ENCODE assay signal across 24 cellular contexts in the genomic region with DNA sequence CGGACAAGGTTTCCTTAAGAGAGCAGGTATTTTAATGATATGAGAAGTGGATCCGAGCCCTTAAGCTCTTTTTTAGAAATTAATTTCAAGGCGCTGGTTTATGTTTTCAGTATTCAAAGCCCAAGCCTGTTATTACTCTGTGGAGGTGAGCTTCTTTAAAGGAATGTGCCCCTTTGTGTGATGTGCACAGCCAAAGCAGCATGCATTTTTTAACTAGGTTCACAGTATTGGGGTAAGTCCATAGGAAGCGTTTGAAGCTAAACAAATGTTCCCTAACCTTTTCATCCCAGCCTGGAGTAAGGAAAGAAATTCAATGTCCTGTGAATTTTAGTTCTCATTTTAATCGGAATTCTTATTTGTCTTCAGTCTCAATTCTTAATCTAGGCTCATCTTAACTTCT.
"Had no signal": no experiment of that assay in that cellular context is flagged by ENCODE, and none has a peak within 500 bp of the region (broad histone marks: within the 10 kb centered on the region; RNA-seq: fewer than 3 reads in every experiment).

No MANE protein-coding gene starts in this region.

- H3K36me3 Mint-ChIP-seq: mesothelial cell of epicardium; naive thymus-derived CD4-positive, alpha-beta T cell had no signal

- H3K27me3 Mint-ChIP-seq: dendritic cell treated with granulocyte-macrophage colony-stimulating factor and Interleukin-4, amounts not matched to agents 40 ng/mL and 50 ng/mL, for 4 days; effector memory CD8-positive, alpha-beta T cell had no signal

- ATAC-seq: effector memory CD8-positive, alpha-beta T cell; esophagus mucosa; gastrocnemius medialis; heart right ventricle; left cardiac atrium; left ventricle myocardium superior; lower lobe of right lung; mucosa of descending colon; naive thymus-derived CD4-positive, alpha-beta T cell had no signal

- H3K4me1 Mint-ChIP-seq: naive thymus-derived CD4-positive, alpha-beta T cell had no signal

- H3K4me3 Mint-ChIP-seq: dendritic cell treated with granulocyte-macrophage colony-stimulating factor and Interleukin-4, amounts not matched to agents 40 ng/mL and 50 ng/mL, for 4 days; effector memory CD8-positive, alpha-beta T cell; mesothelial cell of epicardium; naive thymus-derived CD4-positive, alpha-beta T cell had no signal

- H3K36me3 ChIP-seq: colonic mucosa, esophagus squamous epithelium, gastrocnemius medialis, heart right ventricle, left lung, lower lobe of right lung had no signal

- H3K4me1 ChIP-seq: colonic mucosa, gastrocnemius medialis had no signal

- FAIRE-seq: endothelial cell of umbilical vein, islet of Langerhans, keratinocyte had no signal

- H3K27me3 ChIP-seq: colonic mucosa, esophagus squamous epithelium, gastrocnemius medialis, heart right ventricle, left lung had no signal

- H3K9me3 ChIP-seq: colonic mucosa, esophagus squamous epithelium, gastrocnemius medialis, left lung, lower lobe of right lung, mucosa of descending colon had no signal

- H3K9me3 Mint-ChIP-seq: effector memory CD8-positive, alpha-beta T cell had no signal

- H3K4me3 ChIP-seq: colonic mucosa, esophagus squamous epithelium, gastrocnemius medialis, heart right ventricle, left lung, lower lobe of right lung, mucosa of descending colon had no signal

- H3K27ac ChIP-seq: colonic mucosa, esophagus squamous epithelium, gastrocnemius medialis, heart right ventricle, left lung, lower lobe of right lung had no signal

- DNase-seq: colonic mucosa; cortex of kidney; effector CD8-positive, alpha-beta T cell; effector memory CD8-positive, alpha-beta T cell; esophagus squamous epithelium; foreskin fibroblast; foreskin melanocyte; gastrocnemius medialis; glutamatergic neuron; head of caudate nucleus; heart right ventricle; hippocampal formation; left cardiac atrium; left lung; left ventricle myocardium superior; lower lobe of right lung; mucosa of descending colon; naive thymus-derived CD4-positive, alpha-beta T cell had no signal

- H3K27ac Mint-ChIP-seq: effector memory CD8-positive, alpha-beta T cell; naive thymus-derived CD4-positive, alpha-beta T cell had no signal
